In the genomic region with DNA sequence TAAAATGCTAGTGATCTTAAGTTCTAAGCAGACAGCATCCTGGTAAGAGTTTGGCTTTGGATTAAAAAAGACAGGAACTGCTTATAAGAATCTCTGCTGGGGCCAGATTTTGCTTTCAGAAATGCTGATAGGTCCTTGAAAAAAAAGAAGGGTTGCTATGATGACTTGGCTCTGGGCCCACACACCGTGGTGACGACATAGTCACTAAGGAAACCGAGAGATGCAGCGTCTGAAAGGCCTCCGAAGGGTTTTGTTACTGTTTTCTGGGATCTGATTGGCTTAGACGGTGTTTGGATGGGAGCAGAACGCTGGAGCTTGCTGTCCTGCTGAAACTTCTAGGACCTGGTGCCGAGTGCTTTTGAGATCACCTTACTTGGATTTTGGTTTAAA, we compare ENCODE assay signal across 8 cellular contexts. TPM values are rescaled to one million over a fixed set of nuclear protein-coding genes. Genes with fewer than 3 reads are reported as not detected.
DNase-seq lines count a peak whose midpoint lies in the region; ATAC-seq, FAIRE-seq and TF ChIP-seq lines count a peak whose summit lies in the region.

No MANE protein-coding gene starts in this region.

- ATAC-seq in HG03354 (IDR thresholded peaks at IDR 0.05; ENCODE audit: poor library complexity, severe bottlenecking, unreplicated experiment) (peak; percentile 75), foreskin keratinocyte (peak; percentile 25), pancreas (peak in 3 of 4 donors; percentile 40 to 70 (median 61)), PC-3 (no peak)

- H4K20me1 ChIP-seq in OCI-LY7 (ENCODE audit: insufficient read depth, low read length), result peaks cover 17% of the 10 kb centered on the region
- peaks cover 11% of the 10 kb centered on the region; the same call in 1 of the 2 replicates for H4K20me1 ChIP-seq in PC-3 (ENCODE audit: low read length)

- H3K4me2 ChIP-seq in OCI-LY7 (ENCODE audit: low read length), result peak overlapping the region; percentile 67
- no peak overlapping the region for H3K4me2 ChIP-seq in PC-3 (ENCODE audit: low read length)

- POLR2A ChIA-PET in OCI-LY7 (lab: Charles Lee), result interaction anchor here (0.5 to 0.6 kb wide), 2 partner anchors 42 to 1809 kb away, joined by 3 to 5 read pairs; no protein-coding TSS in a partner anchor
- POLR2A ChIA-PET in PC-3 (lab: Charles Lee; ENCODE audit: unreplicated experiment), result no interaction called here

- H2AFZ ChIP-seq in OCI-LY7 (ENCODE audit: low read length) (peak overlapping the region; percentile 18; the same call in 1 of the 2 replicates), PC-3 (ENCODE audit: low read length) (no peak overlapping the region)

- H3K4me3 ChIP-seq in OCI-LY7 (ENCODE audit: low read depth, low read length, poor library complexity, severe bottlenecking) (peak overlapping the region; percentile 25), pancreas (no peak overlapping the region), testis (no peak overlapping the region), PC-3 (ENCODE audit: low read length) (no peak overlapping the region)

- peak; percentile 67 for DNase-seq in GM04504 (ENCODE audit: low read depth)
- peak; percentile 34 for DNase-seq in OCI-LY7 (ENCODE audit: low spot score)
- peak; percentile 79 for DNase-seq in activated gamma-delta T cell treated with anti-CD3 and anti-CD28 coated beads, Interleukin-2, amount 50 U/mL, for 16 hours (ENCODE audit: low read depth)
- peak in 1 of 2 donors; percentile 67 for DNase-seq in foreskin keratinocyte
- DNase-seq in pancreas, result peak in 4 of 6 donors; percentile 31 to 49 (median 42)
- peak; percentile 72 for DNase-seq in testis
- DNase-seq in PC-3, result no peak

- WGBS in pancreas, 2 donors, result 38 to 45% methylated on average over 8 of the region's 8 CpGs
- 26 to 44% methylated on average over 8 of the region's 8 CpGs for WGBS in testis, 2 donors

- H3K79me2 ChIP-seq in OCI-LY7 (ENCODE audit: insufficient read depth, low read depth, low read length), result peaks cover 43% of the 10 kb centered on the region; the same call in 1 of the 2 replicates
- peaks cover 78% of the 10 kb centered on the region for H3K79me2 ChIP-seq in PC-3 (ENCODE audit: low read length)

- H3K27ac ChIP-seq in OCI-LY7 (ENCODE audit: low read depth, low read length, poor library complexity, severe bottlenecking), result peak overlapping the region; percentile 19
- no peak overlapping the region for H3K27ac ChIP-seq in foreskin keratinocyte
- H3K27ac ChIP-seq in pancreas, result peak overlapping the region in 2 of 4 donors; percentile 34 to 53
- H3K27ac ChIP-seq in testis, result peak overlapping the region; percentile 78 to 89
- H3K27ac ChIP-seq in PC-3 (ENCODE audit: low read length), result no peak overlapping the region

- no peak for TF ChIP-seq CTCF in OCI-LY7 (conservative IDR thresholded peaks at IDR 0.05; ENCODE audit: low read length)
- TF ChIP-seq CTCF in foreskin keratinocyte (conservative IDR thresholded peaks at IDR 0.05), result no peak
- TF ChIP-seq CTCF in pancreas (IDR thresholded peaks at IDR 0.05), result no peak
- no peak for TF ChIP-seq CTCF in testis (IDR thresholded peaks at IDR 0.05)
- TF ChIP-seq CTCF in PC-3 (conservative IDR thresholded peaks at IDR 0.05; ENCODE audit: low read depth, low read length), result no peak

- no peak overlapping the region for H3K9ac ChIP-seq in PC-3 (ENCODE audit: low read length)

- no TSS peak for BruUV-seq in OCI-LY7 (replicated peaks; lab: Mats Ljungman, UMichigan)
- no TSS peak for BruUV-seq in PC-3 (replicated peaks; lab: Mats Ljungman, UMichigan)

- CTCF ChIA-PET in OCI-LY7 (lab: Charles Lee; ENCODE audit: unreplicated experiment), result no interaction called here
- CTCF ChIA-PET in PC-3 (lab: Charles Lee), result no interaction called here

- no peaks in the 10 kb centered on the region for H3K9me2 ChIP-seq in OCI-LY7 (ENCODE audit: insufficient read depth, low read length)
- no peaks in the 10 kb centered on the region for H3K9me2 ChIP-seq in PC-3 (replicated peaks; ENCODE audit: low read length)

- peaks cover 11% of the 10 kb centered on the region; the same call in 1 of the 2 replicates for H3K36me3 ChIP-seq in OCI-LY7 (ENCODE audit: insufficient read depth, low read length)
- H3K36me3 ChIP-seq in pancreas, result peaks cover 0 to 10% (median 0%) of the 10 kb centered on the region in 3 donors
- no peaks in the 10 kb centered on the region for H3K36me3 ChIP-seq in testis (ENCODE audit: low read depth, missing control alignments)
- peaks cover under 1% of the 10 kb centered on the region; the same call in 1 of the 2 replicates for H3K36me3 ChIP-seq in PC-3 (ENCODE audit: low read depth, low read length)

- H3K27me3 ChIP-seq in foreskin keratinocyte (no peaks in the 10 kb centered on the region), pancreas (no peaks in the 10 kb centered on the region), testis (no peaks in the 10 kb centered on the region), PC-3 (ENCODE audit: low read length) (no peaks in the 10 kb centered on the region)

- no peaks in the 10 kb centered on the region for H3F3A ChIP-seq in PC-3 (ENCODE audit: low read length, unreplicated experiment)

- intact Hi-C loops in OCI-LY7 (cut with micrococcal nuclease; ENCODE audit: unreplicated experiment), result no loop called here
- intact Hi-C loops in pancreas (cut with DNase I), result no loop called here
- intact Hi-C loops in testis (cut with DNase I; ENCODE audit: low total_unique reads), result no loop called here
- intact Hi-C loops in PC-3 (cut with micrococcal nuclease), result no loop called here

- no peak for FAIRE-seq in pancreas (lab: Jason Lieb, UNC)

- TF ChIP-seq POLR2A in testis (IDR thresholded peaks at IDR 0.05), result no peak

- H3K4me1 ChIP-seq in OCI-LY7 (ENCODE audit: insufficient read depth, low read length, poor library complexity, severe bottlenecking), result peaks cover 20% of the 10 kb centered on the region
- H3K4me1 ChIP-seq in foreskin keratinocyte, result no peaks in the 10 kb centered on the region
- H3K4me1 ChIP-seq in pancreas, result peaks cover 0 to 23% (median 4%) of the 10 kb centered on the region in 3 donors
- peaks cover 38% of the 10 kb centered on the region for H3K4me1 ChIP-seq in testis
- no peaks in the 10 kb centered on the region; the same call in 1 of the 2 replicates for H3K4me1 ChIP-seq in PC-3 (ENCODE audit: insufficient read depth, low read length)

- H3K9me3 ChIP-seq in OCI-LY7 (ENCODE audit: low read length), result no peaks in the 10 kb centered on the region
- H3K9me3 ChIP-seq in pancreas, result no peaks in the 10 kb centered on the region
- H3K9me3 ChIP-seq in testis, result no peaks in the 10 kb centered on the region
- no peaks in the 10 kb centered on the region for H3K9me3 ChIP-seq in PC-3 (ENCODE audit: low read length)

RNA-seq across cellular contexts. Expression of a gene that starts 8.4 kb away (rescaled TPM):
- total RNA-seq in OCI-LY7 (2014; rRNA removed; shearing (Covaris generic)), result 15.9 and 27.6 TPM in 2 replicates
- 33.9 and 41.5 TPM in 2 replicates for total RNA-seq in OCI-LY7 (2022)
- total RNA-seq in foreskin keratinocyte, result 12.8 and 15.5 TPM in 2 replicates
- 7.0 and 7.5 TPM in 2 replicates for polyA plus RNA-seq in foreskin keratinocyte
- total RNA-seq in pancreas, result 10 to 100 TPM in 2 of 6 donors, 1 to 10 TPM in 4; 7.1 to 25.4 (median 8.2) TPM
- polyA plus RNA-seq in pancreas, result 100 to 1,000 TPM in 1 of 2 donors, 10 to 100 TPM in 1; 19.0 to 127 TPM
- 100 to 1,000 TPM in 1 of 2 donors, 10 to 100 TPM in 1; 80.2 to 104 TPM for total RNA-seq in testis
- polyA plus RNA-seq in testis (ENCODE audit: insufficient read depth, low read depth, low replicate concordance), result 70.8 TPM
- total RNA-seq in PC-3 (2014; rRNA removed), result 19.6 and 20.3 TPM in 2 replicates

RNA-seq across cellular contexts. Expression of a gene that starts 33.4 kb away (rescaled TPM):
- total RNA-seq in OCI-LY7 (2014; rRNA removed; shearing (Covaris generic)), result not detected in 2 replicates
- not detected in 2 replicates for total RNA-seq in OCI-LY7 (2022)
- total RNA-seq in foreskin keratinocyte, result not detected in 2 replicates
- not detected in 2 replicates for polyA plus RNA-seq in foreskin keratinocyte
- not detected for total RNA-seq in pancreas
- polyA plus RNA-seq in pancreas, result under 1 TPM in 1 of 2 donors, not detected in 1; 0.21 TPM
- not detected for total RNA-seq in testis
- polyA plus RNA-seq in testis (ENCODE audit: insufficient read depth, low read depth, low replicate concordance), result not detected
- 1.1 TPM in 1 of 2 replicates, not detected in the other for total RNA-seq in PC-3 (2014; rRNA removed)

Comparison
In these comparisons a context has a peak if more than half of its experiments do, and no peak if none do; other contexts are left out.
1. H3K27ac ChIP-seq: peak in OCI-LY7 (single experiment) and testis (2 of 2); none in foreskin keratinocyte (single experiment) and PC-3 (single experiment).